9 cellular contexts compared by ENCODE assay signal in the genomic region with DNA sequence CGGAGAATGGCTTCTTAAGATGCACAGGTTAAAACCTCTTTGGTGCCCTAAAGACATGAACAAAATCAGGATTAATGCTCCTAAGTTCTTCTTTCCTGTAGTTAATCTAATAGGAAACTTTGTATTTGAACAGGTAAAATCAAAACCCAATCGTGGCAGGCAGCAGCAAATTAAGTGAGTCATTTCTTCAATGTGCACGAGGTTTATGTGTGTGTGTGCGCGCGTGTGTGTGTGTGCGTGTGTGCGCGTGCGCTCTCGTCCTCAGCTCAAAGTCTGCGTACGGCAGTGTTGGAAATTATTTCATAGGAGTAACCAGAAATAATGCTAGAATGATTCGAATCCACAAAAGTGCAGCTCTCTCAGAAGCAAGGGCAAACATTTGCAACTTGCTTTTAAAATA. TPM values are rescaled to one million over a fixed set of nuclear protein-coding genes. Genes with fewer than 3 reads are reported as not detected.
A peak's percentile ranks its signal among the peaks of the same experiment; 100 is the strongest.
DNase-seq lines count a peak whose midpoint lies in the region; ATAC-seq, FAIRE-seq and TF ChIP-seq lines count a peak whose summit lies in the region.
"Had no signal": no experiment of that assay in that cellular context is flagged by ENCODE, and none has a peak within 500 bp of the region (broad histone marks: within the 10 kb centered on the region; RNA-seq: fewer than 3 reads in every experiment).

No MANE protein-coding gene starts in this region.

- no peak overlapping the region for H3K27ac ChIP-seq in right cardiac atrium (ENCODE audit: low read length)

- ATAC-seq in right cardiac atrium (no peak), GM19452 (IDR thresholded peaks at IDR 0.05; ENCODE audit: unreplicated experiment) (no peak)
- ATAC-seq in stimulated activated naive B cell treated with anti-CD40 and anti-IgM and Interleukin-4, amounts not matched to agents 10 μg/mL and 1 μg/mL and 100 μg/mL, for 72 hours (replicated peaks) = no peak

- H3K9me3 Mint-ChIP-seq in activated CD4-positive, alpha-beta T cell treated with anti-CD3 and anti-CD28 coated beads, Interleukin-2, amount 10 ng/mL, durations not matched to agents 24 days and 14 days = no peaks in the 10 kb centered on the region
- H3K9me3 Mint-ChIP-seq in T-helper 2 cell treated with Interferon-gamma antibody and Interleukin-4, amounts not matched to agents 5 μg/mL and 100 μg/mL, for 36 hours = no peaks in the 10 kb centered on the region
- H3K9me3 Mint-ChIP-seq in stimulated activated naive B cell treated with anti-CD40 and anti-IgM and Interleukin-4, amounts not matched to agents 10 μg/mL and 1 μg/mL and 100 μg/mL, for 72 hours = no peaks in the 10 kb centered on the region

- no peaks in the 10 kb centered on the region for H3K9me3 ChIP-seq in right cardiac atrium (ENCODE audit: control insufficient read depth, low read length)

- H3K36me3 Mint-ChIP-seq in activated CD4-positive, alpha-beta T cell treated with anti-CD3 and anti-CD28 coated beads, Interleukin-2, amount 10 ng/mL, durations not matched to agents 24 days and 14 days (ENCODE audit: low read depth) = no peaks in the 10 kb centered on the region
- no peaks in the 10 kb centered on the region for H3K36me3 Mint-ChIP-seq in T-helper 2 cell treated with Interferon-gamma antibody and Interleukin-4, amounts not matched to agents 5 μg/mL and 100 μg/mL, for 36 hours (ENCODE audit: low read depth)
- H3K36me3 Mint-ChIP-seq in stimulated activated naive B cell treated with anti-CD40 and anti-IgM and Interleukin-4, amounts not matched to agents 10 μg/mL and 1 μg/mL and 100 μg/mL, for 72 hours = peaks cover 7 to 24% of the 10 kb centered on the region in 2 donors

- H3K4me3 Mint-ChIP-seq in activated CD4-positive, alpha-beta T cell treated with anti-CD3 and anti-CD28 coated beads, Interleukin-2, amount 10 ng/mL, durations not matched to agents 24 days and 14 days = peak overlapping the region; percentile 68
- peak overlapping the region; percentile 68 for H3K4me3 Mint-ChIP-seq in T-helper 2 cell treated with Interferon-gamma antibody and Interleukin-4, amounts not matched to agents 5 μg/mL and 100 μg/mL, for 36 hours
- peak overlapping the region; percentile 89 for H3K4me3 Mint-ChIP-seq in stimulated activated naive B cell treated with anti-CD40 and anti-IgM and Interleukin-4, amounts not matched to agents 10 μg/mL and 1 μg/mL and 100 μg/mL, for 72 hours

- H3K27me3 ChIP-seq in right cardiac atrium (ENCODE audit: control insufficient read depth, insufficient read depth) = no peaks in the 10 kb centered on the region

- peaks cover 78% of the 10 kb centered on the region for H3K27me3 Mint-ChIP-seq in activated CD4-positive, alpha-beta T cell treated with anti-CD3 and anti-CD28 coated beads, Interleukin-2, amount 10 ng/mL, durations not matched to agents 24 days and 14 days
- H3K27me3 Mint-ChIP-seq in T-helper 2 cell treated with Interferon-gamma antibody and Interleukin-4, amounts not matched to agents 5 μg/mL and 100 μg/mL, for 36 hours (ENCODE audit: low read depth) = peaks cover 76% of the 10 kb centered on the region
- H3K27me3 Mint-ChIP-seq in stimulated activated naive B cell treated with anti-CD40 and anti-IgM and Interleukin-4, amounts not matched to agents 10 μg/mL and 1 μg/mL and 100 μg/mL, for 72 hours = peaks cover 5 to 6% of the 10 kb centered on the region in 2 donors

- no peaks in the 10 kb centered on the region for H3K4me1 ChIP-seq in right cardiac atrium (ENCODE audit: control insufficient read depth, insufficient read depth, low read length)

- H3K4me3 ChIP-seq in right cardiac atrium (ENCODE audit: low read length) = no peak overlapping the region

- FAIRE-seq in H54 (lab: Jason Lieb, UNC) = no peak

- peak; percentile 49 for DNase-seq in activated CD4-positive, alpha-beta T cell treated with anti-CD3 and anti-CD28 coated beads, Interleukin-2, amount 10 ng/mL, durations not matched to agents 24 days and 14 days
- DNase-seq in activated CD4-positive, alpha-beta T cell treated with anti-CD3 and anti-CD28 coated beads, Interleukin-2, amount 50 U/mL, for 1 hour = no peak
- no peak for DNase-seq in T-helper 2 cell treated with Interferon-gamma antibody and Interleukin-4, amounts not matched to agents 5 μg/mL and 100 μg/mL, for 36 hours (ENCODE audit: low spot score)
- DNase-seq in right cardiac atrium (peak in 2 of 3 donors; percentile 15 to 60), H54 (ENCODE audit: insufficient read length, low spot score) (no peak), cerebellar nuclear complex (lab: John Stamatoyannopoulos, UW) (no peak)
- DNase-seq in stimulated activated naive B cell treated with anti-CD40 and anti-IgM and Interleukin-4, amounts not matched to agents 10 μg/mL and 1 μg/mL and 100 μg/mL, for 72 hours = no peak
- DNase-seq: GOT3 had no signal

- 71% methylated on average over 14 of the region's 14 CpGs for WGBS in right cardiac atrium

- H3K4me1 Mint-ChIP-seq in activated CD4-positive, alpha-beta T cell treated with anti-CD3 and anti-CD28 coated beads, Interleukin-2, amount 10 ng/mL, durations not matched to agents 24 days and 14 days = peaks cover 11% of the 10 kb centered on the region
- H3K4me1 Mint-ChIP-seq in T-helper 2 cell treated with Interferon-gamma antibody and Interleukin-4, amounts not matched to agents 5 μg/mL and 100 μg/mL, for 36 hours (ENCODE audit: low read depth) = peaks cover 16% of the 10 kb centered on the region
- peaks cover 32 to 68% of the 10 kb centered on the region in 2 donors for H3K4me1 Mint-ChIP-seq in stimulated activated naive B cell treated with anti-CD40 and anti-IgM and Interleukin-4, amounts not matched to agents 10 μg/mL and 1 μg/mL and 100 μg/mL, for 72 hours

- intact Hi-C loops in activated CD4-positive, alpha-beta T cell treated with anti-CD3 and anti-CD28 coated beads, Interleukin-2, amount 10 ng/mL, durations not matched to agents 24 days and 14 days (cut with micrococcal nuclease) = no loop called here
- intact Hi-C loops in right cardiac atrium (cut with DNase I) = no loop called here

- no peak for TF ChIP-seq POLR2A in H54 (IDR thresholded peaks at IDR 0.05; ENCODE audit: low read depth, low read length)

- no peak overlapping the region for H3K27ac Mint-ChIP-seq in activated CD4-positive, alpha-beta T cell treated with anti-CD3 and anti-CD28 coated beads, Interleukin-2, amount 10 ng/mL, durations not matched to agents 24 days and 14 days
- H3K27ac Mint-ChIP-seq in T-helper 2 cell treated with Interferon-gamma antibody and Interleukin-4, amounts not matched to agents 5 μg/mL and 100 μg/mL, for 36 hours = no peak overlapping the region
- H3K27ac Mint-ChIP-seq in stimulated activated naive B cell treated with anti-CD40 and anti-IgM and Interleukin-4, amounts not matched to agents 10 μg/mL and 1 μg/mL and 100 μg/mL, for 72 hours = peak overlapping the region; percentile 72

RNA-seq across cellular contexts. Expression of a gene that starts 0.9 kb away (rescaled TPM):
- 0.47 and 1.9 TPM in 2 replicates for total RNA-seq in activated CD4-positive, alpha-beta T cell treated with anti-CD3 and anti-CD28 coated beads, Interleukin-2, amount 10 ng/mL, durations not matched to agents 24 days and 14 days
- total RNA-seq in right cardiac atrium = 1 to 10 TPM; 1.6 to 4.1 (median 2.5) TPM
- 1.0 TPM for polyA plus RNA-seq in right cardiac atrium

Comparison
In these comparisons a context has a peak if more than half of its experiments do, and no peak if none do; other contexts are left out.
1. DNase-seq: peak in activated CD4-positive, alpha-beta T cell treated with anti-CD3 and anti-CD28 coated beads, Interleukin-2, amount 10 ng/mL, durations not matched to agents 24 days and 14 days (single experiment) and right cardiac atrium (2 of 3); none in activated CD4-positive, alpha-beta T cell treated with anti-CD3 and anti-CD28 coated beads, Interleukin-2, amount 50 U/mL, for 1 hour (single experiment), T-helper 2 cell treated with Interferon-gamma antibody and Interleukin-4, amounts not matched to agents 5 μg/mL and 100 μg/mL, for 36 hours (single experiment), stimulated activated naive B cell treated with anti-CD40 and anti-IgM and Interleukin-4, amounts not matched to agents 10 μg/mL and 1 μg/mL and 100 μg/mL, for 72 hours (single experiment), H54 (single experiment) and cerebellar nuclear complex (0 of 2).
2. Peak in every context shown above with its lines, with median percentiles within 50 percentile points of each other: H3K4me3 Mint-ChIP-seq.